15 cellular contexts compared by ENCODE assay signal in genomic region chr2:55838653-55839052, GRCh38.
A peak's percentile ranks its signal among the peaks of the same experiment; 100 is the strongest.
DNase-seq lines count a peak whose midpoint lies in the region; ATAC-seq and TF ChIP-seq lines count a peak whose summit lies in the region.
"Had no signal": no experiment of that assay in that cellular context is flagged by ENCODE, and none has a peak within 500 bp of the region (broad histone marks: within the 10 kb centered on the region; RNA-seq: fewer than 3 reads in every experiment).

No MANE protein-coding gene starts in this region.

- H3K4me3 ChIP-seq in body of pancreas (no peak overlapping the region), mesodermal cell (ENCODE audit: extremely low read depth, insufficient read depth, low read length, poor library complexity, severe bottlenecking) (no peak overlapping the region)

- intact Hi-C loops in body of pancreas (cut with DNase I): no loop called here

- no peak for TF ChIP-seq POLR2A in body of pancreas (IDR thresholded peaks at IDR 0.05)

- H3K36me3 ChIP-seq in body of pancreas (replicated peaks in 1 of 2; ENCODE audit: insufficient read depth in 1 of 2, low read depth in 2 of 2): no peaks in the 10 kb centered on the region
- no peaks in the 10 kb centered on the region for H3K36me3 ChIP-seq in mesodermal cell (ENCODE audit: control insufficient read depth, insufficient read depth, low read length)
- H3K36me3 ChIP-seq: brain microvascular endothelial cell had no signal

- peak; percentile 67 for DNase-seq in DMS53 treated with DMSO at 0.1 percent for 48 hours (lab: John Stamatoyannopoulos, UW; ENCODE audit: unreplicated experiment)
- peak; percentile 55 for DNase-seq in NCI-H187 treated with DMSO at 0.1 percent for 48 hours (lab: John Stamatoyannopoulos, UW)
- no peak for DNase-seq in body of pancreas
- DNase-seq in AG08395 (ENCODE audit: low spot score): no peak
- DNase-seq in epidermal melanocyte (ENCODE audit: insufficient read length, low spot score): no peak
- no peak for DNase-seq in T-helper 9 cell
- DNase-seq: activated CD4-positive, alpha-beta T cell treated with anti-CD3 and anti-CD28 coated beads, Interleukin-2, amount 10 ng/mL, durations not matched to agents 24 days and 14 days; activated naive CD4-positive, alpha-beta T cell treated with anti-CD3 and anti-CD28 coated beads, Interleukin-2, amount 50 U/mL, for 16 hours; activated T-cell treated with anti-CD3 and anti-CD28 coated beads for 4 hours; brain microvascular endothelial cell; effector memory CD4-positive, alpha-beta T cell; NCI-H524 treated with DMSO at 0.1 percent for 48 hours; nucleus accumbens had no signal

- H3K4me1 ChIP-seq in body of pancreas: peaks cover 64% of the 10 kb centered on the region
- H3K4me1 ChIP-seq in mesodermal cell (ENCODE audit: control insufficient read depth, insufficient read depth, low read length, poor library complexity, severe bottlenecking): peaks cover 34% of the 10 kb centered on the region

- no peak for TF ChIP-seq CTCF in body of pancreas (IDR thresholded peaks at IDR 0.05)

- no peak for ATAC-seq in body of pancreas
- ATAC-seq: stimulated activated memory B cell treated with anti-CD40 and anti-IgM and Interleukin-4, amounts not matched to agents 10 μg/mL and 1 μg/mL and 100 μg/mL, for 72 hours had no signal

- peak overlapping the region; percentile 5 to 77 (median 57) for H3K27ac ChIP-seq in body of pancreas
- H3K27ac ChIP-seq in mesodermal cell (ENCODE audit: low read depth, low read length, severe bottlenecking): peak overlapping the region; percentile 16
- H3K27ac ChIP-seq: brain microvascular endothelial cell had no signal

- WGBS in body of pancreas, 2 donors: 87 to 90% methylated on average over 1 of the region's 1 CpG
- WGBS in mesodermal cell (ENCODE audit: insufficient coverage in 2 of 2), 2 experiments: 90 to 100% methylated on average over 1 of the region's 1 CpG

- H3K27me3 ChIP-seq in body of pancreas: no peaks in the 10 kb centered on the region
- H3K27me3 ChIP-seq: brain microvascular endothelial cell had no signal

- H3K9me3 ChIP-seq in body of pancreas: no peaks in the 10 kb centered on the region
- no peaks in the 10 kb centered on the region for H3K9me3 ChIP-seq in mesodermal cell (ENCODE audit: control insufficient read depth, low read length)

Comparison
In these comparisons a context has a peak if more than half of its experiments do, and no peak if none do; other contexts are left out.
1. DNase-seq: peak in DMS53 treated with DMSO at 0.1 percent for 48 hours (single experiment) and NCI-H187 treated with DMSO at 0.1 percent for 48 hours (single experiment); none in body of pancreas (0 of 4), AG08395 (single experiment), epidermal melanocyte (single experiment) and T-helper 9 cell (single experiment).